Comparison of ENCODE assay signal across 1 cellular context in genomic region chr6:43477235-43478007, GRCh38.
TF ChIP-seq lines count a peak whose summit lies in the region.

Gene TJAP1, plus strand, starts transcription at chr6:43477570. Its CDS starts 21,432 bp downstream, at chr6:43499002.

TF ChIP-seq in K562, 482 proteins besides CTCF, POLR2A, EP300 and RAD21 (continued from another document and continues in another):
- TF ChIP-seq USF1 (CRISPR knock-in tag; IDR thresholded peaks at IDR 0.05) (no peak), CHD1 (IDR thresholded peaks at IDR 0.05; ENCODE audit: low read length) (no peak), ZKSCAN1 (IDR thresholded peaks at IDR 0.05; ENCODE audit: low read depth, low read length) (0 out of 2 replicates have a peak, but pooled peaks have one; percentile 15), CREB5 (CRISPR knock-in tag; IDR thresholded peaks at IDR 0.05) (no peak), SOX6 (IDR thresholded peaks at IDR 0.05) (no peak), HSF4 (CRISPR knock-in tag; IDR thresholded peaks at IDR 0.05; ENCODE audit: borderline replicate concordance) (no peak), ZNF175 (CRISPR knock-in tag; IDR thresholded peaks at IDR 0.05; ENCODE audit: low read depth) (no peak), FOSL1 (tag; conservative IDR thresholded peaks at IDR 0.05) (0 out of 2 replicates have a peak, but pooled peaks have one; percentile 32), BRF1 (IDR thresholded peaks at IDR 0.05; ENCODE audit: borderline replicate concordance, extremely low read depth, insufficient read length) (no peak), CHAMP1 (IDR thresholded peaks at IDR 0.05) (no peak), POU5F1 (IDR thresholded peaks at IDR 0.05; ENCODE audit: borderline replicate concordance, low read depth, low read length, partially characterized antibody) (no peak), EGR1 (conservative IDR thresholded peaks at IDR 0.05) (peak; percentile 59), ZFP1 (CRISPR knock-in tag; IDR thresholded peaks at IDR 0.05) (no peak), TBP (optimal IDR thresholded peaks at IDR 0.05; ENCODE audit: low read depth, low read length) (peak; percentile 94), CBX8 (IDR thresholded peaks at IDR 0.05; ENCODE audit: borderline replicate concordance, extremely low read depth, low read depth, low read length, poor library complexity, severe bottlenecking) (no peak), TCF7L2 (IDR thresholded peaks at IDR 0.05; ENCODE audit: low read depth, low read length) (no peak), STAG1 (CRISPR knock-in tag; IDR thresholded peaks at IDR 0.05; ENCODE audit: borderline replicate concordance) (no peak), SIN3A (IDR thresholded peaks at IDR 0.05; ENCODE audit: borderline replicate concordance in 2 of 2, control insufficient read depth in 1 of 2, low read depth in 2 of 2, low read length in 2 of 2) (peak; percentile 58 to 88; a peak in 2 of 4 replicates), YBX1 (IDR thresholded peaks at IDR 0.05) (no peak), PKNOX1 (IDR thresholded peaks at IDR 0.05) (peak; percentile 77), SAFB (IDR thresholded peaks at IDR 0.05; ENCODE audit: borderline replicate concordance, low read depth, low read length) (peak; percentile 58; the same call in 1 of the 2 replicates), MBD2 (IDR thresholded peaks at IDR 0.05; ENCODE audit: borderline replicate concordance, low read depth) (peak; percentile 74), MGA (IDR thresholded peaks at IDR 0.05) (no peak), PRMT5 (CRISPR knock-in tag; IDR thresholded peaks at IDR 0.05) (no peak), ATF6 (CRISPR knock-in tag; IDR thresholded peaks at IDR 0.05) (no peak), RBM14 (IDR thresholded peaks at IDR 0.05; ENCODE audit: borderline replicate concordance, insufficient read depth, low read depth, low read length) (no peak), ZNF740 (CRISPR knock-in tag; IDR thresholded peaks at IDR 0.05) (no peak), ZNF740 (tag; IDR thresholded peaks at IDR 0.05) (no peak), PHF21A (IDR thresholded peaks at IDR 0.05; ENCODE audit: borderline replicate concordance, low read depth) (no peak), NELFE (IDR thresholded peaks at IDR 0.05; ENCODE audit: insufficient read depth, insufficient read length) (no peak), HBP1 (CRISPR knock-in tag; IDR thresholded peaks at IDR 0.05) (no peak)
